In the genomic region with DNA sequence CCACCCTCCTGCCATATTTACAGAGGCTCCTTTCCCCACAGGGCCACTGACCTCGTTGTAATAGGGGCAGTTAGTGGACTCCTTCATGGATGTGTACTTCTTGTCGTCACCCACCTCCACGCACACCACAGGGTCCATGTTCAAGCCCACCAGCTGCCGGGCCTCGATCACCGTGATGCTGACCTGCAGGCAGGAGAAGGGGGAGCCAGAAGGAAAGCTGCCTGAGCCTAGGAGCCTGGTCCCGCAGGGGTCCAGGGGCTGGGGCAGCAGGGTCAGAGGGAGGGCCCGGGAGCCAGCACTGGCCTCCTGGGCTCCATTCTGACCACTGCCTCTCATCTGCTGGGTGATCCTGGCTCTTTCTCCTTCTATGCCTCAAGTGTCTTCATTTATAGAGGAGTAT, we compare ENCODE assay signal across 20 cellular contexts. TPM values are rescaled to one million over a fixed set of nuclear protein-coding genes. Genes with fewer than 3 reads are reported as not detected.
A peak's percentile ranks its signal among the peaks of the same experiment; 100 is the strongest.
DNase-seq lines count a peak whose midpoint lies in the region; ATAC-seq, FAIRE-seq and TF ChIP-seq lines count a peak whose summit lies in the region.
"Had no signal": no experiment of that assay in that cellular context is flagged by ENCODE, and none has a peak within 500 bp of the region (broad histone marks: within the 10 kb centered on the region; RNA-seq: fewer than 3 reads in every experiment).

No MANE protein-coding gene starts in this region.

- no peak overlapping the region for H3K4ac ChIP-seq in H9 (ENCODE audit: low read depth, low read length)
- no peak overlapping the region for H3K4ac ChIP-seq in H1 (replicated peaks; ENCODE audit: insufficient read length, low read depth, low read length)

- H3K79me1 ChIP-seq in H9 (ENCODE audit: insufficient read depth, low read depth, low read length, poor library complexity, severe bottlenecking): no peaks in the 10 kb centered on the region
- no peaks in the 10 kb centered on the region for H3K79me1 ChIP-seq in H1 (ENCODE audit: low read depth, low read length)

- no peak overlapping the region for H2BK12ac ChIP-seq in H9 (ENCODE audit: insufficient read length, low read depth, low read length)
- H2BK12ac ChIP-seq in H1 (ENCODE audit: low read depth, low read length): peak overlapping the region; percentile 14; the same call in 1 of the 2 replicates

- H3K4me3 ChIP-seq in H1 (ENCODE audit: extremely low read depth in 1 of 4, insufficient read depth in 2 of 4, low read depth in 3 of 4, low read length in 4 of 4) (no peak overlapping the region), pancreas (no peak overlapping the region)
- H3K4me3 ChIP-seq: BLaER1 had no signal

- no peak overlapping the region for H2BK120ac ChIP-seq in H9 (ENCODE audit: low read depth, low read length, poor library complexity, severe bottlenecking)
- H2BK120ac ChIP-seq in H1 (replicated peaks; ENCODE audit: low read depth, low read length): no peak overlapping the region

- TF ChIP-seq POLR2A in H1 (IDR thresholded peaks at IDR 0.05; ENCODE audit: control extremely low read depth in 1 of 2, low read depth in 2 of 2, low read length in 2 of 2): no peak

- POLR2A ChIA-PET in H1 (lab: Charles Lee; ENCODE audit: partially characterized antibody): interaction anchor here (1.2 kb wide), 1 partner anchor 9 kb away, joined by 5 read pairs; no protein-coding TSS in a partner anchor

- no peak overlapping the region for H4K8ac ChIP-seq in H9 (replicated peaks; ENCODE audit: insufficient read length, low read depth, low read length)
- no peak overlapping the region for H4K8ac ChIP-seq in H1 (ENCODE audit: extremely low read depth, insufficient read depth, low read length)

- intact Hi-C loops in pancreas (cut with DNase I): no loop called here

- no peaks in the 10 kb centered on the region for H3K79me2 ChIP-seq in H9 (ENCODE audit: insufficient read depth, low read length)
- H3K79me2 ChIP-seq in H1 (ENCODE audit: control insufficient read depth in 1 of 2, insufficient read depth in 2 of 2, low read length in 2 of 2): no peaks in the 10 kb centered on the region

- peaks cover 15% of the 10 kb centered on the region for H3K4me1 Mint-ChIP-seq in activated CD8-positive, alpha-beta memory T cell treated with anti-CD3 and anti-CD28 coated beads, Interleukin-2, amount 10 ng/mL, durations not matched to agents 7 days and 5 days
- peaks cover 21 to 26% of the 10 kb centered on the region in 2 experiments for H3K4me1 Mint-ChIP-seq in H9

- H3K9me3 ChIP-seq in H9 (ENCODE audit: control insufficient read depth, low read depth, low read length): no peaks in the 10 kb centered on the region
- no peaks in the 10 kb centered on the region for H3K9me3 ChIP-seq in H1 (ENCODE audit: insufficient read depth in 2 of 2, low read depth in 1 of 2, low read length in 1 of 2)
- no peaks in the 10 kb centered on the region for H3K9me3 ChIP-seq in pancreas
- H3K9me3 ChIP-seq: BLaER1 had no signal

- WGBS in H9 (ENCODE audit: extremely low coverage, insufficient read length, low lambda C conversion rate): no CpG with 5 or more reads among the region's 8 CpGs
- WGBS in H1 (ENCODE audit: extremely low coverage in 1 of 2, insufficient coverage in 1 of 2, insufficient read length in 1 of 2, insufficient replicate concordance in 2 of 2, low coverage in 1 of 2, low lambda C conversion rate in 2 of 2, missing lambda C conversion rate in 1 of 2), 2 experiments: 89% methylated on average over 8 of the region's 8 CpGs; no CpG with 5 or more reads in 1 of the 2 experiments
- 85 to 86% methylated on average over 8 of the region's 8 CpGs for WGBS in pancreas, 2 donors

- H3K4me2 ChIP-seq in H9 (ENCODE audit: insufficient read depth, insufficient read length, low read length) (no peak overlapping the region), H1 (ENCODE audit: insufficient read depth in 1 of 2, low read depth in 2 of 2, low read length in 2 of 2) (no peak overlapping the region)
- H3K4me2 ChIP-seq: BLaER1 had no signal

- H3K27ac ChIP-seq in H9 (ENCODE audit: insufficient read length, low read depth, low read length) (no peak overlapping the region), H1 (ENCODE audit: low read depth, low read length) (no peak overlapping the region), pancreas (peak overlapping the region; percentile 29 to 72 (median 46))
- H3K27ac ChIP-seq: BLaER1 had no signal

- no peak for FAIRE-seq in H1 (lab: Jason Lieb, UNC)
- no peak for FAIRE-seq in pancreas (lab: Jason Lieb, UNC)
- FAIRE-seq: HTR-8/SVneo had no signal

- H3T11ph ChIP-seq in H9 (ENCODE audit: low read length): no peak overlapping the region

- TF ChIP-seq EP300 in H1 (IDR thresholded peaks at IDR 0.05; ENCODE audit: borderline replicate concordance in 1 of 2, low read depth in 2 of 2, low read length in 2 of 2): no peak

- TF ChIP-seq RAD21 in H1 (IDR thresholded peaks at IDR 0.05 in 1 of 2, conservative IDR thresholded peaks at IDR 0.05 in 1 of 2; ENCODE audit: low read depth in 2 of 2, low read length in 2 of 2): no peak

- H2AFZ ChIP-seq in H9 (ENCODE audit: low read length) (no peak overlapping the region), H1 (ENCODE audit: low read length) (no peak overlapping the region)

- H3K36me3 ChIP-seq in H1 (ENCODE audit: control insufficient read depth in 2 of 4, insufficient read depth in 4 of 4, low read length in 3 of 4) (no peaks in the 10 kb centered on the region), pancreas (no peaks in the 10 kb centered on the region)
- H3K36me3 ChIP-seq: BLaER1 had no signal

- H2BK5ac ChIP-seq in H9 (ENCODE audit: insufficient read length, low read length) (no peak overlapping the region), H1 (ENCODE audit: low read depth, low read length) (no peak overlapping the region)

- H3K23me2 ChIP-seq in H9 (ENCODE audit: insufficient read length, low read depth, low read length, poor library complexity, severe bottlenecking) (no peaks in the 10 kb centered on the region), H1 (ENCODE audit: low read depth, low read length) (no peaks in the 10 kb centered on the region)

- H4K20me1 ChIP-seq in H9 (ENCODE audit: control insufficient read depth, insufficient read depth, insufficient read length) (no peaks in the 10 kb centered on the region), H1 (replicated peaks in 1 of 2; ENCODE audit: control insufficient read depth in 1 of 2, insufficient read depth in 2 of 2, low read length in 2 of 2) (no peaks in the 10 kb centered on the region)
- H4K20me1 ChIP-seq: BLaER1 had no signal

- no peak for DNase-seq in activated CD8-positive, alpha-beta memory T cell treated with anti-CD3 and anti-CD28 coated beads, Interleukin-2, amount 10 ng/mL, durations not matched to agents 7 days and 5 days
- no peak for DNase-seq in activated CD8-positive, alpha-beta memory T cell treated with anti-CD3 and anti-CD28 coated beads for 24 hours
- DNase-seq in H9 (no peak), H1 (ENCODE audit: low read depth in 1 of 2, low spot score in 2 of 2) (no peak), pancreas (no peak)
- no peak for DNase-seq in stimulated activated CD4-positive, alpha-beta T cell treated with anti-CD3 and anti-CD28 coated beads, Interleukin-1b, Interleukin-23, amount 100 ng/mL, for 48 hours
- DNase-seq: 8988T; CD4-positive, alpha-beta memory T cell; DMS153; DMS79 treated with DMSO at 0.1 percent for 48 hours; GF-D8; HCEC 1CT; IMR-90 had no signal

- no peak overlapping the region for H2BK15ac ChIP-seq in H9 (ENCODE audit: low read depth, low read length)
- peak overlapping the region; percentile 97; the same call in 1 of the 2 replicates for H2BK15ac ChIP-seq in H1 (ENCODE audit: low read length)

- no peak for TF ChIP-seq CTCF in H9 (conservative IDR thresholded peaks at IDR 0.05)
- TF ChIP-seq CTCF in H1 (IDR thresholded peaks at IDR 0.05; ENCODE audit: control extremely low read depth in 1 of 3, insufficient read depth in 1 of 3, low read depth in 1 of 3, low read length in 3 of 3): no peak
- no peak for TF ChIP-seq CTCF in pancreas (IDR thresholded peaks at IDR 0.05)

- H4K5ac ChIP-seq in H9 (ENCODE audit: insufficient read length, low read depth, low read length): no peak overlapping the region
- H4K5ac ChIP-seq in H1 (ENCODE audit: insufficient read length, low read depth, low read length): no peak overlapping the region

- 0 out of 2 replicates have a peak, but pooled peaks cover 1% of the 10 kb centered on the region for H3K27me3 ChIP-seq in H9 (ENCODE audit: insufficient read depth, low read length)
- no peaks in the 10 kb centered on the region for H3K27me3 ChIP-seq in H1 (replicated peaks in 1 of 4; ENCODE audit: control insufficient read depth in 3 of 4, extremely low read depth in 1 of 4, insufficient read depth in 3 of 4, low read length in 3 of 4)
- H3K27me3 ChIP-seq in pancreas: no peaks in the 10 kb centered on the region
- H3K27me3 ChIP-seq: BLaER1 had no signal

- H2AK5ac ChIP-seq in H9 (ENCODE audit: insufficient read length, low read length) (no peak overlapping the region), H1 (ENCODE audit: low read depth, low read length) (no peak overlapping the region)

- H3K9ac ChIP-seq in H9 (ENCODE audit: extremely low read depth, insufficient read length, low read length): no peak overlapping the region
- H3K9ac ChIP-seq in H1 (replicated peaks in 1 of 4; ENCODE audit: extremely low read depth in 1 of 4, low read depth in 3 of 4, low read length in 3 of 4): no peak overlapping the region
- H3K9ac ChIP-seq: BLaER1 had no signal

- no peak overlapping the region for H3K27ac Mint-ChIP-seq in activated CD8-positive, alpha-beta memory T cell treated with anti-CD3 and anti-CD28 coated beads, Interleukin-2, amount 10 ng/mL, durations not matched to agents 7 days and 5 days
- no peak overlapping the region; a peak in 2 of 7 replicates for H3K27ac Mint-ChIP-seq in H9
- H3K27ac Mint-ChIP-seq: CD4-positive, alpha-beta memory T cell had no signal

- H3K56ac ChIP-seq in H9 (ENCODE audit: insufficient read length, low read depth, low read length) (no peak overlapping the region), H1 (replicated peaks; ENCODE audit: insufficient read length, low read depth, low read length) (no peak overlapping the region)

- H3K4me1 ChIP-seq in H9 (ENCODE audit: insufficient read depth, low read length): peaks cover 2% of the 10 kb centered on the region; the same call in 1 of the 2 replicates
- peaks cover 2 to 5% (median 3%) of the 10 kb centered on the region in 4 experiments; a peak in 4 of 7 replicates for H3K4me1 ChIP-seq in H1 (replicated peaks in 1 of 4; ENCODE audit: control insufficient read depth in 3 of 4, insufficient read depth in 4 of 4, low read length in 3 of 4)
- peaks cover 0 to 4% (median 0%) of the 10 kb centered on the region in 3 donors for H3K4me1 ChIP-seq in pancreas
- H3K4me1 ChIP-seq: BLaER1 had no signal

- CTCF ChIA-PET in activated CD8-positive, alpha-beta memory T cell treated with anti-CD3 and anti-CD28 coated beads, Interleukin-2, amount 10 ng/mL, durations not matched to agents 7 days and 5 days (lab: Charles Lee): interaction anchor here (1.7 kb wide), 1 partner anchor 9 kb away, joined by 6 read pairs; no protein-coding TSS in a partner anchor
- CTCF ChIA-PET in H1 (lab: Charles Lee; ENCODE audit: partially characterized antibody): interaction anchor here (0.7 to 5.1 kb wide), 5 partner anchors 14 to 67 kb away, joined by 3 to 37 read pairs (median 3); a partner anchor contains a TSS

- H3K27me3 Mint-ChIP-seq in activated CD8-positive, alpha-beta memory T cell treated with anti-CD3 and anti-CD28 coated beads, Interleukin-2, amount 10 ng/mL, durations not matched to agents 7 days and 5 days: peaks cover 10% of the 10 kb centered on the region
- H3K27me3 Mint-ChIP-seq in H9 (ENCODE audit: low read depth): peaks cover 3% of the 10 kb centered on the region; the same call in 1 of the 2 replicates

- peaks cover 2% of the 10 kb centered on the region for H3K36me3 Mint-ChIP-seq in activated CD8-positive, alpha-beta memory T cell treated with anti-CD3 and anti-CD28 coated beads, Interleukin-2, amount 10 ng/mL, durations not matched to agents 7 days and 5 days
- no peaks in the 10 kb centered on the region for H3K36me3 Mint-ChIP-seq in H9 (ENCODE audit: insufficient read depth in 1 of 3, low read depth in 3 of 3)
- H3K36me3 Mint-ChIP-seq: CD14-positive monocyte; CD4-positive, alpha-beta memory T cell had no signal

- H3K9me3 Mint-ChIP-seq in activated CD8-positive, alpha-beta memory T cell treated with anti-CD3 and anti-CD28 coated beads, Interleukin-2, amount 10 ng/mL, durations not matched to agents 7 days and 5 days (ENCODE audit: low read depth): no peaks in the 10 kb centered on the region
- no peaks in the 10 kb centered on the region for H3K9me3 Mint-ChIP-seq in H9
- H3K9me3 Mint-ChIP-seq: CD4-positive, alpha-beta memory T cell had no signal

- ATAC-seq in activated CD8-positive, alpha-beta memory T cell treated with anti-CD3 and anti-CD28 coated beads, Interleukin-2, amount 10 ng/mL, durations not matched to agents 7 days and 5 days: no peak
- no peak for ATAC-seq in pancreas
- ATAC-seq in GM21526 (IDR thresholded peaks at IDR 0.05; ENCODE audit: low FRiP score, unreplicated experiment): no peak

- H2BK20ac ChIP-seq in H9 (ENCODE audit: low read depth, low read length, poor library complexity, severe bottlenecking): no peak overlapping the region
- 0 out of 2 replicates have a peak overlapping the region, but pooled peaks have one; percentile 21 for H2BK20ac ChIP-seq in H1 (ENCODE audit: low read length)

- H3K14ac ChIP-seq in H9 (ENCODE audit: insufficient read depth, low read length) (peak overlapping the region; percentile 36; the same call in 1 of the 2 replicates), H1 (ENCODE audit: insufficient read length) (no peak overlapping the region)

- H3K18ac ChIP-seq in H9 (ENCODE audit: insufficient read length, low read depth, low read length) (no peak overlapping the region), H1 (ENCODE audit: extremely low read depth, low read length) (no peak overlapping the region)

- H4K91ac ChIP-seq in H9 (ENCODE audit: insufficient read length, low read depth, low read length) (no peak overlapping the region), H1 (replicated peaks; ENCODE audit: insufficient read length, low read length) (no peak overlapping the region)

- H3K23ac ChIP-seq in H9 (ENCODE audit: insufficient read length, low read depth, low read length) (no peak overlapping the region), H1 (ENCODE audit: insufficient read length) (no peak overlapping the region)

- H3K4me3 Mint-ChIP-seq in activated CD8-positive, alpha-beta memory T cell treated with anti-CD3 and anti-CD28 coated beads, Interleukin-2, amount 10 ng/mL, durations not matched to agents 7 days and 5 days: peak overlapping the region; percentile 75
- no peak overlapping the region for H3K4me3 Mint-ChIP-seq in H9
- H3K4me3 Mint-ChIP-seq: CD14-positive monocyte; CD4-positive, alpha-beta memory T cell had no signal

RNA-seq across cellular contexts. Expression of gene OTOF, which starts 17.0 kb away (rescaled TPM):
- total RNA-seq in activated CD8-positive, alpha-beta memory T cell treated with anti-CD3 and anti-CD28 coated beads, Interleukin-2, amount 10 ng/mL, durations not matched to agents 7 days and 5 days: 100 to 1,000 TPM in 1 of 2 experiments, 10 to 100 TPM in 1; 35.1 to 115 TPM
- total RNA-seq in H9 (2021) (0.15 and 0.35 TPM in 2 replicates), pancreas (under 1 TPM in 5 of 6 donors, not detected in 1; 0.09 to 0.26 (median 0.12) TPM)
- total RNA-seq in H1 (2021; fragmentation: NEBNext Ultra II Directional; extraction: Animal tissue kit (Norgen Biotek cat#: 25700)): not detected in 2 replicates
- polyA plus RNA-seq in H1 (2011; rRNA removed) (0.06 TPM in 2 replicates), pancreas (under 1 TPM; 0.07 to 0.19 TPM)
- polyA plus RNA-seq in H1 (2011; cell fraction: cytosol; rRNA removed): 0.03 TPM
- 0.31 TPM for polyA plus RNA-seq in H1 (2011; cell fraction: nucleus; rRNA removed)
- polyA plus RNA-seq in H1 (2012, experiment 1 of 2): 0.03 to 0.15 TPM (median 0.07 TPM) in 3 of 4 replicates, not detected in the other
- not detected for polyA plus RNA-seq in H1 (2012, experiment 2 of 2)
- polyA plus RNA-seq in H1 (2013, experiment 1 of 2): 0.02 TPM
- polyA plus RNA-seq in H1 (2013, experiment 2 of 2): 0.04 TPM
- polyA minus RNA-seq in H1 (2011; rRNA and poly(A)+ RNA removed): not detected in 2 replicates
- not detected for polyA minus RNA-seq in H1 (2011; cell fraction: cytosol; rRNA and poly(A)+ RNA removed)
- not detected for polyA minus RNA-seq in H1 (2011; cell fraction: nucleus; rRNA and poly(A)+ RNA removed)
- total RNA-seq: A673, H4, IMR-90 had no signal
- polyA plus RNA-seq: AG04450, CD14-positive monocyte had no signal

Comparison
In these comparisons a context has a peak if more than half of its experiments do, and no peak if none do; other contexts are left out.
1. H3K27ac ChIP-seq: peak in pancreas (4 of 4); none in H9 (single experiment) and H1 (single experiment).
2. RNA of gene OTOF, which starts 17.0 kb away (total RNA-seq): 35.1 to 115 TPM in activated CD8-positive, alpha-beta memory T cell treated with anti-CD3 and anti-CD28 coated beads, Interleukin-2, amount 10 ng/mL, durations not matched to agents 7 days and 5 days; 0.15 to 0.35 TPM in H9, 0.09 to 0.26 TPM in pancreas and not detected in H1; every median in the first group is over 10 times any median in the second.